21 cellular contexts compared by ENCODE assay signal in the genomic region with DNA sequence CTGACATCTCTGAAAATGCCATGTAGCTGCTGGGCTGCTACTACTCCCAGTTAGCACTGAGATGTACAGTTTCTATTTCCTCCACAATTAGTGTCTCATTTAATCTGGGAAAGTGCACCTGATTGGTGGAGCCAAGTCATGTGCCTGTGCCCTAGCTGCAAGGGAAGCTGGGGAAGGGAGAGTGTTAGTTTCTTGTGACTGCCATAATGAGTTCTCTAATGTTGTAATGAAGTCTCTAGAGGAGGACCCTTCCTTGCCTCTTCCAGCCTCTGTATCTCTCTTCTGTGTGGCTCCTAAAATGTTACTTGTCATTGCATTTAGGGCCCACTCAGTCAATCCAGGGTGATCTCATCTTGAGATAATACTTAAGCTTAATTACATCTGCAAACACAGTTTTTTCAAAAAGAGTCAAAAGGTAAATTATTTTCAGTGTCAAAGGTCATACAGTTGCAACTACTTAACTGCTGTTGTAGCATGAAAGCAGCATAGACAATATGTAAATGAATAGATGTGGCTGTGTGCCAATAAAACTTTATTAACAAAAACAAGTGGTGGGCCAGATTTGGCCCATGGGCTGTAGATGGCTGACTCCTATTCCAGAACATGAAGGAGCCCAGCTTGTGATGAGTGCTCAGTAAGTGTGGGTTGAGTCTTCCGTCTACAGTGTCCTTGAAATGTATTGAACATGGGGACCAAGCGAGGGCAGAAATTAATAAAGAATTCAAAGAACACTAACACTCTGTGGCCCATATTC.
"Had no signal": no experiment of that assay in that cellular context is flagged by ENCODE, and none has a peak within 500 bp of the region (broad histone marks: within the 10 kb centered on the region; RNA-seq: fewer than 3 reads in every experiment).

No MANE protein-coding gene starts in this region.

- DNase-seq: activated CD4-positive, alpha-beta T cell treated with anti-CD3 and anti-CD28 coated beads, Interleukin-2, amount 10 ng/mL, durations not matched to agents 24 days and 14 days; activated gamma-delta T cell treated with Interleukin-2 at 50 U/mL for 16 hours; activated T-cell treated with anti-CD3 and anti-CD28 coated beads, Interleukin-2, amount 50 U/mL, for 1 hour; colonic mucosa; esophagus squamous epithelium; head of caudate nucleus; hypothalamus; left ventricle myocardium inferior; naive thymus-derived CD8-positive, alpha-beta T cell; small intestine; stimulated activated CD4-positive, alpha-beta T cell treated with anti-CD3 and anti-CD28 coated beads, Interleukin-15, amount 100 ng/mL, for 24 hours; stimulated activated CD8-positive, alpha-beta memory T cell treated with anti-CD3 and anti-CD28 coated beads, Interleukin-4, amount 100 ng/mL, for 48 hours; stimulated activated naive B cell treated with anti-CD40 and anti-IgM and Interleukin-4, amounts not matched to agents 10 μg/mL and 1 μg/mL and 100 μg/mL, for 72 hours; transverse colon; uterus had no signal

- H2AFZ ChIP-seq: neural progenitor cell had no signal

- H3K9me3 ChIP-seq: breast epithelium, colonic mucosa, esophagus squamous epithelium, gastroesophageal sphincter, transverse colon, uterus had no signal

- ATAC-seq: gastroesophageal sphincter; naive thymus-derived CD8-positive, alpha-beta T cell; sciatic nerve; stimulated activated naive B cell treated with anti-CD40 and anti-IgM and Interleukin-4, amounts not matched to agents 10 μg/mL and 1 μg/mL and 100 μg/mL, for 72 hours had no signal

- H3K36me3 Mint-ChIP-seq: mesothelial cell of epicardium, neural progenitor cell had no signal

- H3K27me3 ChIP-seq: breast epithelium, colonic mucosa, esophagus squamous epithelium, gastroesophageal sphincter, neural progenitor cell, transverse colon, uterus had no signal

- H3K4me1 ChIP-seq: breast epithelium, colonic mucosa, transverse colon had no signal

- H3K4me2 ChIP-seq: neural progenitor cell had no signal

- H3K4me3 Mint-ChIP-seq: activated CD4-positive, alpha-beta T cell treated with anti-CD3 and anti-CD28 coated beads, Interleukin-2, amount 10 ng/mL, durations not matched to agents 24 days and 14 days; activated naive CD8-positive, alpha-beta T cell; mesothelial cell of epicardium; naive thymus-derived CD8-positive, alpha-beta T cell; neural progenitor cell; stimulated activated naive B cell treated with anti-CD40 and anti-IgM and Interleukin-4, amounts not matched to agents 10 μg/mL and 1 μg/mL and 100 μg/mL, for 72 hours had no signal

- H3K9ac ChIP-seq: neural progenitor cell had no signal

- H3K4me1 Mint-ChIP-seq: activated CD4-positive, alpha-beta T cell treated with anti-CD3 and anti-CD28 coated beads, Interleukin-2, amount 10 ng/mL, durations not matched to agents 24 days and 14 days; naive thymus-derived CD8-positive, alpha-beta T cell had no signal

- H3K4me3 ChIP-seq: breast epithelium, colonic mucosa, esophagus squamous epithelium, gastroesophageal sphincter, left ventricle myocardium inferior, neural progenitor cell, transverse colon, uterus had no signal

- H3K27ac ChIP-seq: colonic mucosa, left ventricle myocardium inferior, neural progenitor cell had no signal

- H3K27ac Mint-ChIP-seq: activated CD4-positive, alpha-beta T cell treated with anti-CD3 and anti-CD28 coated beads, Interleukin-2, amount 10 ng/mL, durations not matched to agents 24 days and 14 days; activated naive CD8-positive, alpha-beta T cell; neural progenitor cell; stimulated activated naive B cell treated with anti-CD40 and anti-IgM and Interleukin-4, amounts not matched to agents 10 μg/mL and 1 μg/mL and 100 μg/mL, for 72 hours had no signal

- FAIRE-seq: small intestine had no signal

- H3K27me3 Mint-ChIP-seq: activated CD4-positive, alpha-beta T cell treated with anti-CD3 and anti-CD28 coated beads, Interleukin-2, amount 10 ng/mL, durations not matched to agents 24 days and 14 days; activated naive CD8-positive, alpha-beta T cell; stimulated activated naive B cell treated with anti-CD40 and anti-IgM and Interleukin-4, amounts not matched to agents 10 μg/mL and 1 μg/mL and 100 μg/mL, for 72 hours had no signal

- H3K36me3 ChIP-seq: breast epithelium, colonic mucosa, esophagus squamous epithelium, gastroesophageal sphincter, left ventricle myocardium inferior, neural progenitor cell, transverse colon, uterus had no signal

- H3K9me3 Mint-ChIP-seq: neural progenitor cell had no signal
